ENCODE assay signal across 8 cellular contexts in genomic region chr10:23263441-23264164, GRCh38.
"Had no signal": no experiment of that assay in that cellular context is flagged by ENCODE, and none has a peak within 500 bp of the region (broad histone marks: within the 10 kb centered on the region; RNA-seq: fewer than 3 reads in every experiment).

No MANE protein-coding gene starts in this region.

- H3K9me3 Mint-ChIP-seq: GM23338, H9 had no signal

- H3K4me3 ChIP-seq: GM23338, K562 had no signal

- H3K27ac Mint-ChIP-seq: GM23338, H9 had no signal

- FAIRE-seq: H1, H54, HTR-8/SVneo, K562 had no signal

- ATAC-seq: GM23338, K562 had no signal

- H3K4me3 Mint-ChIP-seq: GM23338, H9 had no signal

- H2AFZ ChIP-seq: GM23338 had no signal

- DNase-seq: H9, HCEC 1CT, IMR-90 had no signal

- H3K4me2 ChIP-seq: GM23338 had no signal

- H3K4me1 Mint-ChIP-seq: GM23338 had no signal
